8 cellular contexts compared by ENCODE assay signal in genomic region chr4:139014391-139015268, GRCh38. TPM values are rescaled to one million over a fixed set of nuclear protein-coding genes. Genes with fewer than 3 reads are reported as not detected.
DNase-seq lines count a peak whose midpoint lies in the region; ATAC-seq and TF ChIP-seq lines count a peak whose summit lies in the region.

No MANE protein-coding gene starts in this region.

- WGBS in tibial nerve, 2 donors, result 14 to 31% methylated on average over 9 of the region's 9 CpGs

- H3K4me3 ChIP-seq in BE2C (ENCODE audit: low read depth, low read length), result peak overlapping the region; percentile 92
- peak overlapping the region; percentile 50 to 93 (median 78) for H3K4me3 ChIP-seq in dorsolateral prefrontal cortex
- peak overlapping the region; percentile 61 to 82 (median 72) for H3K4me3 ChIP-seq in tibial nerve

- peak; percentile 0 for ATAC-seq in GM18505 (IDR thresholded peaks at IDR 0.05; ENCODE audit: unreplicated experiment)
- ATAC-seq in HG03342 (IDR thresholded peaks at IDR 0.05; ENCODE audit: unreplicated experiment), result peak; percentile 18
- peak; percentile 51 for ATAC-seq in SK-N-SH treated with all-trans-retinoic acid at 6 μM for 48 hours

- peak in 1 of 2 donors; percentile 71 for TF ChIP-seq EP300 in tibial nerve (IDR thresholded peaks at IDR 0.05)

- intact Hi-C loops in dorsolateral prefrontal cortex (cut with DNase I), result loop anchor here (5.0 kb wide), 3 partner anchors 68 to 283 kb away; partner anchors contain the start of gene ELF2 (in 2 of the 2)

- no peak for TF ChIP-seq POLR2A in GM18505 (IDR thresholded peaks at IDR 0.05; ENCODE audit: borderline replicate concordance, extremely low read depth, insufficient read depth, insufficient read length)
- no peak for TF ChIP-seq POLR2A in tibial nerve (IDR thresholded peaks at IDR 0.05)

- peak overlapping the region in 57 of 59 donors; percentile 63 to 97 (median 88) for H3K27ac ChIP-seq in dorsolateral prefrontal cortex
- H3K27ac ChIP-seq in tibial nerve, result peak overlapping the region; percentile 81 to 87 (median 82)

- H3K27me3 ChIP-seq in BE2C (no peaks in the 10 kb centered on the region), dorsolateral prefrontal cortex (no peaks in the 10 kb centered on the region), tibial nerve (no peaks in the 10 kb centered on the region)

- TF ChIP-seq CTCF in BE2C (IDR thresholded peaks at IDR 0.05; ENCODE audit: low read depth, low read length), result no peak
- TF ChIP-seq CTCF in dorsolateral prefrontal cortex (IDR thresholded peaks at IDR 0.05 in 54 of 56, conservative IDR thresholded peaks at IDR 0.05 in 2 of 56; ENCODE audit: low read depth in 1 of 56, partially characterized antibody in 56 of 56), result no peak
- no peak for TF ChIP-seq CTCF in tibial nerve (IDR thresholded peaks at IDR 0.05)

- H3K36me3 ChIP-seq in BE2C, result peaks cover 2% of the 10 kb centered on the region; the same call in 1 of the 2 replicates
- no peaks in the 10 kb centered on the region for H3K36me3 ChIP-seq in tibial nerve

- DNase-seq in BE2C, result peak; percentile 27
- DNase-seq in dorsolateral prefrontal cortex, result no peak
- DNase-seq in medulla oblongata (ENCODE audit: extremely low spot score), result peak; percentile 21
- peak in 1 of 2 donors; percentile 24 for DNase-seq in tibial nerve (ENCODE audit: low spot score in 2 of 2)
- DNase-seq in NCI-H1092 treated with DMSO at 0.1 percent for 48 hours (lab: John Stamatoyannopoulos, UW), result no peak

- peaks cover 4% of the 10 kb centered on the region for H3K4me1 ChIP-seq in BE2C
- H3K4me1 ChIP-seq in tibial nerve, result peaks cover 0 to 32% (median 12%) of the 10 kb centered on the region in 4 donors

- H3K9me3 ChIP-seq in BE2C (no peaks in the 10 kb centered on the region), tibial nerve (no peaks in the 10 kb centered on the region)

TF ChIP-seq in SK-N-SH treated with all-trans-retinoic acid at 6 μM for 48 hours, 23 proteins besides CTCF, POLR2A, EP300 and RAD21:
- TF ChIP-seq ZNF8 (CRISPR knock-in tag; IDR thresholded peaks at IDR 0.05) (no peak), ISL1 (CRISPR knock-in tag; IDR thresholded peaks at IDR 0.05) (peak; percentile 72), POU6F1 (CRISPR knock-in tag; IDR thresholded peaks at IDR 0.05; ENCODE audit: borderline replicate concordance, low read depth) (no peak), RARB (CRISPR knock-in tag; IDR thresholded peaks at IDR 0.05) (peak; percentile 7; the same call in 1 of the 2 replicates), PPARA (CRISPR knock-in tag; IDR thresholded peaks at IDR 0.05; ENCODE audit: borderline replicate concordance) (no peak), ZFP3 (CRISPR knock-in tag; IDR thresholded peaks at IDR 0.05) (0 out of 2 replicates have a peak, but pooled peaks have one; percentile 43), CREB5 (CRISPR knock-in tag; IDR thresholded peaks at IDR 0.05; ENCODE audit: low read depth) (peak; percentile 18; the same call in 1 of the 2 replicates), TOX (CRISPR knock-in tag; IDR thresholded peaks at IDR 0.05; ENCODE audit: borderline replicate concordance) (no peak)

RNA-seq across cellular contexts. Expression of gene NOCT, which starts 1.0 kb away (rescaled TPM):
- 15.5 TPM for polyA plus RNA-seq in BE2C (2012; ENCODE audit: insufficient read depth, insufficient read length, low read depth)
- total RNA-seq in dorsolateral prefrontal cortex (10 to 100 TPM in 105 of 120 experiments, 1 to 10 TPM in 15; 6.5 to 26.5 (median 12.5) TPM), tibial nerve (1 to 10 TPM; 1.4 to 5.4 (median 3.4) TPM)

Comparison
In these comparisons a context has a peak if more than half of its experiments do, and no peak if none do; other contexts are left out.
1. DNase-seq: peak in BE2C (single experiment) and medulla oblongata (single experiment); none in dorsolateral prefrontal cortex (0 of 10) and NCI-H1092 treated with DMSO at 0.1 percent for 48 hours (single experiment).
2. ATAC-seq: peak in every context shown above with its lines; median percentile 51 in SK-N-SH treated with all-trans-retinoic acid at 6 μM for 48 hours; 18 in HG03342; 0 in GM18505.
3. Peak in every context shown above with its lines, with median percentiles within 50 percentile points of each other: H3K4me3 ChIP-seq.